Comparison of ENCODE assay signal across 9 cellular contexts in the genomic region with DNA sequence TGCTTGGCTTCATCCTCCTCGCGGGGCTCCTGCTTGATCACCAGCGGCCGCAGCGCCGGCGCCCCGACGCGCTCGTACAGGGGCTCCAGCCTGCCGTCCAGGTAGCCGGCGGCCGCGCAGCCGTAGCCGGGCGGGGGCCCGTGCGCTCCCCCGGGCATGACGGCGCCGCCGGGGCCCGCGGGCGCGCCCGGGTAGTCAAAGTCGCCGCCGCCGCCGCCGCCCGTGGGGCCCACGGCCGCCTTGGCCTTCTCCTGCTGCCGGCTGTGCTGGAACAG. TPM values are rescaled to one million over a fixed set of nuclear protein-coding genes. Genes with fewer than 3 reads are reported as not detected.
DNase-seq lines count a peak whose midpoint lies in the region; TF ChIP-seq lines count a peak whose summit lies in the region.
"Had no signal": no experiment of that assay in that cellular context is flagged by ENCODE, and none has a peak within 500 bp of the region (broad histone marks: within the 10 kb centered on the region; RNA-seq: fewer than 3 reads in every experiment).

No MANE protein-coding gene starts in this region.

- no peak for TF ChIP-seq POLR2A in prostate gland (IDR thresholded peaks at IDR 0.05)

- no peak for DNase-seq in Caco-2
- DNase-seq in OCI-LY7 (ENCODE audit: low spot score) = no peak
- no peak for DNase-seq in right atrium auricular region (ENCODE audit: low spot score)
- no peak for DNase-seq in prostate gland (ENCODE audit: low spot score)
- DNase-seq in AG08395 (ENCODE audit: low spot score) = no peak
- no peak for DNase-seq in NCI-H2171 (lab: John Stamatoyannopoulos, UW)
- no peak for DNase-seq in DMS79 treated with DMSO at 0.1 percent for 48 hours (lab: John Stamatoyannopoulos, UW)
- DNase-seq in Kasumi-1 (lab: John Stamatoyannopoulos, UW) = no peak

- peaks cover 42% of the 10 kb centered on the region for H3K36me3 Mint-ChIP-seq in Caco-2 (ENCODE audit: insufficient read depth, unreplicated experiment)
- H3K36me3 Mint-ChIP-seq: activated naive CD4-positive, alpha-beta T cell treated with anti-CD3 and anti-CD28 coated beads, Interleukin-2, amount 50 U/mL, for 24 hours had no signal

- no TSS peak for BruUV-seq in Caco-2 (replicated peaks; lab: Mats Ljungman, UMichigan)
- no TSS peak for BruUV-seq in OCI-LY7 (replicated peaks; lab: Mats Ljungman, UMichigan)

- H3K27me3 Mint-ChIP-seq in Caco-2 (ENCODE audit: insufficient read depth, unreplicated experiment) = no peaks in the 10 kb centered on the region

- peaks cover 54% of the 10 kb centered on the region for H3K4me1 Mint-ChIP-seq in Caco-2 (ENCODE audit: low read depth, unreplicated experiment)

- H3K9me2 ChIP-seq in OCI-LY7 (ENCODE audit: insufficient read depth, low read length) = no peaks in the 10 kb centered on the region

- CTCF ChIA-PET in Caco-2 (lab: Charles Lee) = interaction anchor here (0.7 to 2.2 kb wide), 12 partner anchors 9 to 124 kb away, joined by 3 to 32 read pairs (median 8); a partner anchor contains a TSS
- CTCF ChIA-PET in OCI-LY7 (lab: Charles Lee; ENCODE audit: unreplicated experiment) = no interaction called here

- H3K9me3 ChIP-seq in Caco-2 (no peaks in the 10 kb centered on the region), OCI-LY7 (ENCODE audit: low read length) (no peaks in the 10 kb centered on the region), right atrium auricular region (no peaks in the 10 kb centered on the region), prostate gland (no peaks in the 10 kb centered on the region)

- H3K79me2 ChIP-seq in OCI-LY7 (ENCODE audit: insufficient read depth, low read depth, low read length) = no peaks in the 10 kb centered on the region

- no peak for TF ChIP-seq CTCF in Caco-2 (IDR thresholded peaks at IDR 0.05; ENCODE audit: insufficient read depth in 1 of 2, low read depth in 1 of 2, low read length in 1 of 2, severe bottlenecking in 1 of 2, unreplicated experiment in 1 of 2)
- no peak for TF ChIP-seq CTCF in OCI-LY7 (conservative IDR thresholded peaks at IDR 0.05; ENCODE audit: low read length)
- TF ChIP-seq CTCF in right atrium auricular region (IDR thresholded peaks at IDR 0.05) = no peak
- TF ChIP-seq CTCF in prostate gland (IDR thresholded peaks at IDR 0.05) = no peak

- H3K4me1 ChIP-seq in Caco-2 = peaks cover 60% of the 10 kb centered on the region
- H3K4me1 ChIP-seq in OCI-LY7 (ENCODE audit: insufficient read depth, low read length, poor library complexity, severe bottlenecking) = peaks cover 4% of the 10 kb centered on the region
- peaks cover 0 to 33% of the 10 kb centered on the region in 2 donors for H3K4me1 ChIP-seq in right atrium auricular region
- H3K4me1 ChIP-seq in prostate gland (replicated peaks) = peaks cover 20% of the 10 kb centered on the region

- peak overlapping the region; percentile 87 for H3K4me3 ChIP-seq in Caco-2 (ENCODE audit: low read depth, low read length)
- peak overlapping the region; percentile 60 for H3K4me3 ChIP-seq in OCI-LY7 (ENCODE audit: low read depth, low read length, poor library complexity, severe bottlenecking)
- peak overlapping the region; percentile 61 to 75 for H3K4me3 ChIP-seq in right atrium auricular region
- peak overlapping the region; percentile 74 to 81 for H3K4me3 ChIP-seq in prostate gland

- no peaks in the 10 kb centered on the region; the same call in 1 of the 2 replicates for H4K20me1 ChIP-seq in OCI-LY7 (ENCODE audit: insufficient read depth, low read length)

- H3K36me3 ChIP-seq in Caco-2 (ENCODE audit: control insufficient read depth, insufficient read depth, low read length) (peaks cover 4% of the 10 kb centered on the region), OCI-LY7 (ENCODE audit: insufficient read depth, low read length) (no peaks in the 10 kb centered on the region), right atrium auricular region (no peaks in the 10 kb centered on the region), prostate gland (no peaks in the 10 kb centered on the region)

- peak overlapping the region; percentile 85 for H3K4me3 Mint-ChIP-seq in Caco-2 (ENCODE audit: unreplicated experiment)

- intact Hi-C loops in Caco-2 (cut with micrococcal nuclease; ENCODE audit: unreplicated experiment) = loop anchor here (1.0 to 5.0 kb wide), 8 partner anchors 9 to 125 kb away; no protein-coding TSS in a partner anchor
- intact Hi-C loops in OCI-LY7 (cut with micrococcal nuclease; ENCODE audit: unreplicated experiment) = loop anchor here (1.0 to 2.0 kb wide), 2 partner anchors 73 to 125 kb away; no protein-coding TSS in a partner anchor
- intact Hi-C loops in prostate gland (cut with DNase I) = loop anchor here (5.0 kb wide), 3 partner anchors 60 to 85 kb away; a partner anchor contains a TSS

- no peaks in the 10 kb centered on the region for H3K9me3 Mint-ChIP-seq in Caco-2 (ENCODE audit: unreplicated experiment)
- H3K9me3 Mint-ChIP-seq: activated naive CD4-positive, alpha-beta T cell treated with anti-CD3 and anti-CD28 coated beads, Interleukin-2, amount 50 U/mL, for 24 hours had no signal

- no CpG with 5 or more reads among the region's 41 CpGs for WGBS in prostate gland

- H2AFZ ChIP-seq in OCI-LY7 (ENCODE audit: low read length) = no peak overlapping the region

- H3K27me3 ChIP-seq in Caco-2 (replicated peaks; ENCODE audit: control insufficient read depth, insufficient read depth, low read length) = no peaks in the 10 kb centered on the region
- no peaks in the 10 kb centered on the region for H3K27me3 ChIP-seq in right atrium auricular region
- no peaks in the 10 kb centered on the region for H3K27me3 ChIP-seq in prostate gland (replicated peaks; ENCODE audit: insufficient read depth)

- POLR2A ChIA-PET in Caco-2 (lab: Charles Lee) = interaction anchor here (1.2 to 2.3 kb wide), 6 partner anchors 29 to 125 kb away, joined by 3 to 82 read pairs (median 9); a partner anchor contains a TSS
- POLR2A ChIA-PET in OCI-LY7 (lab: Charles Lee) = no interaction called here

- H3K27ac ChIP-seq in OCI-LY7 (ENCODE audit: low read depth, low read length, poor library complexity, severe bottlenecking) (no peak overlapping the region), right atrium auricular region (no peak overlapping the region), prostate gland (peak overlapping the region; percentile 76 to 95)

- peak overlapping the region; percentile 80 for H3K4me2 ChIP-seq in OCI-LY7 (ENCODE audit: low read length)

- H3K27ac Mint-ChIP-seq in Caco-2 (ENCODE audit: unreplicated experiment) = no peak overlapping the region
- H3K27ac Mint-ChIP-seq: activated naive CD4-positive, alpha-beta T cell treated with anti-CD3 and anti-CD28 coated beads, Interleukin-2, amount 50 U/mL, for 24 hours had no signal

RNA-seq across cellular contexts. Expression of a gene that starts 0.5 kb away (rescaled TPM):
- 97.9 and 110 TPM in 2 replicates for total RNA-seq in Caco-2 (2022)
- 2.1 and 2.8 TPM in 2 replicates for total RNA-seq in OCI-LY7 (2014; rRNA removed; shearing (Covaris generic))
- total RNA-seq in OCI-LY7 (2022) = 1.8 and 2.5 TPM in 2 replicates
- total RNA-seq in right atrium auricular region = 10 to 100 TPM in 1 of 2 donors, 1 to 10 TPM in 1; 1.3 to 11.0 TPM
- total RNA-seq in prostate gland = 10 to 100 TPM; 25.2 to 58.7 TPM

Comparison
In these comparisons a context has a peak if more than half of its experiments do, and no peak if none do; other contexts are left out.
1. H3K27ac ChIP-seq: peak in prostate gland (2 of 2); none in OCI-LY7 (single experiment) and right atrium auricular region (0 of 2).
2. Peak in every context shown above with its lines, with median percentiles within 50 percentile points of each other: H3K4me3 ChIP-seq.